In the genomic region with DNA sequence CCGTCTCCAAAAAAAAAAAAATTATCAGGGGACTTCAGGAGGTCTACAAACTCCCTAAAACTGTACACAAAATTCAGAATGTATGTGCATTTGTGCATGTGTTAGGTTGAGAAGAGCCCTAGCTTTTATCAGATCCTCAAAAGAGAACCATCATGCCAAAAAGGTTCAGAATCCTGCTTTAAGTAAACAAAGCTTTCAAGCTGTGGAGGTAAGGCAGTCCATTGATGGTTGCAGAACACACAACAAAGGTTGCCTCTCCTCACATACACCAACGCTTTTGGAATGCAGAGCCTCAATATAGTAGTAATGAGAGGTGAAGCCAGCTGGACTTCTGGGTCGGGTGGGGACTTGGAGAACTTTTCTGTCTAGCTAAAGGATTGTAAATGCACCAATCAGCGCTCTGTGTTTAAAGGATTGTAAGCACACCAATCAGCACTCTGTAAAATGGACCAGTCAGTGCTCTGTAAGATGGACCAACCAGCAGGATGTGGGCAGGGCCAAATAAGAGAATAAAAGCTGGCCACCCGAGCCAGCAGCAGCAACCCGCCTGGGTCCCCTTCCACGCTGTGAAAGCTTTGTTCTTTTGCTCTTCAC, we compare ENCODE assay signal across 14 cellular contexts. TPM values are rescaled to one million over a fixed set of nuclear protein-coding genes. Genes with fewer than 3 reads are reported as not detected.
DNase-seq lines count a peak whose midpoint lies in the region; ATAC-seq and TF ChIP-seq lines count a peak whose summit lies in the region.
"Had no signal": no experiment of that assay in that cellular context is flagged by ENCODE, and none has a peak within 500 bp of the region (broad histone marks: within the 10 kb centered on the region; RNA-seq: fewer than 3 reads in every experiment).

No MANE protein-coding gene starts in this region.

- no peaks in the 10 kb centered on the region for H3K9me3 ChIP-seq in CD8-positive, alpha-beta memory T cell (ENCODE audit: low read length)
- H3K9me3 ChIP-seq: body of pancreas, sigmoid colon, stomach had no signal

- H3K36me3 ChIP-seq in CD8-positive, alpha-beta memory T cell (ENCODE audit: insufficient read depth, low read length), result no peaks in the 10 kb centered on the region
- H3K36me3 ChIP-seq: sigmoid colon had no signal

- peak overlapping the region; percentile 40 to 91 (median 81) for H3K4me3 Mint-ChIP-seq in CD8-positive, alpha-beta memory T cell
- H3K4me3 Mint-ChIP-seq in activated CD4-positive, alpha-beta memory T cell treated with anti-CD3 and anti-CD28 coated beads, Interleukin-2, amount 10 ng/mL, durations not matched to agents 7 days and 5 days, result peak overlapping the region; percentile 56
- H3K4me3 Mint-ChIP-seq in natural killer cell treated with Interleukin-12 subunit alpha and Interleukin-12 subunit beta and Interleukin-15 and Interleukin-18, amount 100 ng/mL, for 72 hours, result peak overlapping the region; percentile 67

- no peak for ATAC-seq in natural killer cell treated with Interleukin-12 subunit alpha and Interleukin-12 subunit beta and Interleukin-15 and Interleukin-18, amount 100 ng/mL, for 72 hours
- no peak for ATAC-seq in GM18909 (IDR thresholded peaks at IDR 0.05; ENCODE audit: poor library complexity, unreplicated experiment)
- ATAC-seq: body of pancreas, HCT116 had no signal

- peak overlapping the region; percentile 85 to 99 (median 95) for H3K27ac Mint-ChIP-seq in CD8-positive, alpha-beta memory T cell
- peak overlapping the region; percentile 79 for H3K27ac Mint-ChIP-seq in activated CD4-positive, alpha-beta memory T cell treated with anti-CD3 and anti-CD28 coated beads, Interleukin-2, amount 10 ng/mL, durations not matched to agents 7 days and 5 days
- peak overlapping the region; percentile 73 to 85 for H3K27ac Mint-ChIP-seq in natural killer cell treated with Interleukin-12 subunit alpha and Interleukin-12 subunit beta and Interleukin-15 and Interleukin-18, amount 100 ng/mL, for 72 hours

- DNase-seq in CD8-positive, alpha-beta memory T cell, result no peak
- DNase-seq in activated CD4-positive, alpha-beta memory T cell treated with anti-CD3 and anti-CD28 coated beads, Interleukin-2, amount 10 ng/mL, durations not matched to agents 7 days and 5 days, result no peak
- DNase-seq in natural killer cell treated with Interleukin-12 subunit alpha and Interleukin-12 subunit beta and Interleukin-15 and Interleukin-18, amount 100 ng/mL, for 72 hours (ENCODE audit: low spot score), result no peak
- DNase-seq in GDM1 (lab: John Stamatoyannopoulos, UW) (no peak), globus pallidus (ENCODE audit: low spot score) (no peak)
- DNase-seq: dorsolateral prefrontal cortex, MM.1S, SHP77 treated with DMSO at 0.1 percent for 48 hours, sigmoid colon had no signal

- peak; percentile 32 for TF ChIP-seq POLR2A in GM19193 (IDR thresholded peaks at IDR 0.05; ENCODE audit: extremely low read depth, insufficient read depth, insufficient read length)

- H3K27me3 ChIP-seq in CD8-positive, alpha-beta memory T cell (ENCODE audit: insufficient read depth, low read length, poor library complexity, severe bottlenecking), result no peaks in the 10 kb centered on the region
- H3K27me3 ChIP-seq: body of pancreas, dorsolateral prefrontal cortex, sigmoid colon, stomach had no signal

- CTCF ChIA-PET in CD8-positive, alpha-beta memory T cell (lab: Charles Lee), result interaction anchor here (1.1 to 3.1 kb wide), 7 partner anchors 10 to 94 kb away, joined by 3 to 12 read pairs (median 4); no protein-coding TSS in a partner anchor
- CTCF ChIA-PET in activated CD4-positive, alpha-beta memory T cell treated with anti-CD3 and anti-CD28 coated beads, Interleukin-2, amount 10 ng/mL, durations not matched to agents 7 days and 5 days (lab: Charles Lee), result interaction anchor here (0.8 to 2.9 kb wide), 5 partner anchors 8 to 98 kb away, joined by 3 to 22 read pairs (median 4); no protein-coding TSS in a partner anchor

- peak overlapping the region; percentile 33 for H3K4me3 ChIP-seq in CD8-positive, alpha-beta memory T cell (ENCODE audit: low read length)
- H3K4me3 ChIP-seq: body of pancreas, dorsolateral prefrontal cortex, sigmoid colon, stomach had no signal

- H3K27me3 Mint-ChIP-seq in CD8-positive, alpha-beta memory T cell, result peaks cover 0 to 3% of the 10 kb centered on the region in 2 donors
- no peaks in the 10 kb centered on the region for H3K27me3 Mint-ChIP-seq in activated CD4-positive, alpha-beta memory T cell treated with anti-CD3 and anti-CD28 coated beads, Interleukin-2, amount 10 ng/mL, durations not matched to agents 7 days and 5 days
- no peaks in the 10 kb centered on the region for H3K27me3 Mint-ChIP-seq in natural killer cell treated with Interleukin-12 subunit alpha and Interleukin-12 subunit beta and Interleukin-15 and Interleukin-18, amount 100 ng/mL, for 72 hours

- H3K27ac ChIP-seq in CD8-positive, alpha-beta memory T cell (ENCODE audit: low read depth, low read length), result peak overlapping the region; percentile 8
- H3K27ac ChIP-seq: dorsolateral prefrontal cortex, sigmoid colon, stomach had no signal

- H3K4me1 Mint-ChIP-seq in CD8-positive, alpha-beta memory T cell, result peaks cover 55 to 83% (median 77%) of the 10 kb centered on the region in 3 donors
- H3K4me1 Mint-ChIP-seq in activated CD4-positive, alpha-beta memory T cell treated with anti-CD3 and anti-CD28 coated beads, Interleukin-2, amount 10 ng/mL, durations not matched to agents 7 days and 5 days, result peaks cover 53% of the 10 kb centered on the region
- peaks cover 30 to 49% of the 10 kb centered on the region in 2 donors for H3K4me1 Mint-ChIP-seq in natural killer cell treated with Interleukin-12 subunit alpha and Interleukin-12 subunit beta and Interleukin-15 and Interleukin-18, amount 100 ng/mL, for 72 hours (ENCODE audit: low read depth in 2 of 2)

- peaks cover 0 to 7% (median 0%) of the 10 kb centered on the region in 3 donors for H3K36me3 Mint-ChIP-seq in CD8-positive, alpha-beta memory T cell
- peaks cover 20% of the 10 kb centered on the region for H3K36me3 Mint-ChIP-seq in activated CD4-positive, alpha-beta memory T cell treated with anti-CD3 and anti-CD28 coated beads, Interleukin-2, amount 10 ng/mL, durations not matched to agents 7 days and 5 days (ENCODE audit: low read depth)
- H3K36me3 Mint-ChIP-seq in natural killer cell treated with Interleukin-12 subunit alpha and Interleukin-12 subunit beta and Interleukin-15 and Interleukin-18, amount 100 ng/mL, for 72 hours, result no peaks in the 10 kb centered on the region

- no peaks in the 10 kb centered on the region for H3K9me3 Mint-ChIP-seq in CD8-positive, alpha-beta memory T cell
- H3K9me3 Mint-ChIP-seq in activated CD4-positive, alpha-beta memory T cell treated with anti-CD3 and anti-CD28 coated beads, Interleukin-2, amount 10 ng/mL, durations not matched to agents 7 days and 5 days, result no peaks in the 10 kb centered on the region
- no peaks in the 10 kb centered on the region for H3K9me3 Mint-ChIP-seq in natural killer cell treated with Interleukin-12 subunit alpha and Interleukin-12 subunit beta and Interleukin-15 and Interleukin-18, amount 100 ng/mL, for 72 hours

- H3K4me1 ChIP-seq in CD8-positive, alpha-beta memory T cell (ENCODE audit: insufficient read depth, low read length), result peaks cover 44% of the 10 kb centered on the region

- POLR2A ChIA-PET in CD8-positive, alpha-beta memory T cell (lab: Charles Lee), result interaction anchor here (4.3 kb wide), 1 partner anchor 29 kb away, joined by 24 read pairs; no protein-coding TSS in a partner anchor
- POLR2A ChIA-PET in activated CD4-positive, alpha-beta memory T cell treated with anti-CD3 and anti-CD28 coated beads, Interleukin-2, amount 10 ng/mL, durations not matched to agents 7 days and 5 days (lab: Charles Lee), result interaction anchor here (0.8 to 5.7 kb wide), 7 partner anchors 10 to 266 kb away, joined by 3 to 73 read pairs (median 6); partner anchors contain the start of gene RNF38

RNA-seq across cellular contexts. Expression of gene RNF38, which starts 57.9 kb away (rescaled TPM):
- 10 to 100 TPM; 40.0 to 43.3 TPM for total RNA-seq in CD8-positive, alpha-beta memory T cell
- 20.9 TPM for polyA plus RNA-seq in CD8-positive, alpha-beta memory T cell
- total RNA-seq in activated CD4-positive, alpha-beta memory T cell treated with anti-CD3 and anti-CD28 coated beads, Interleukin-2, amount 10 ng/mL, durations not matched to agents 7 days and 5 days, result 10 to 100 TPM; 42.1 to 44.4 TPM
- total RNA-seq in natural killer cell treated with Interleukin-12 subunit alpha and Interleukin-12 subunit beta and Interleukin-15 and Interleukin-18, amount 100 ng/mL, for 72 hours, result 10 to 100 TPM; 43.9 to 56.9 TPM
